ENCODE assay signal across 8 cellular contexts in genomic region chr3:53072653-53073552, GRCh38. TPM values are rescaled to one million over a fixed set of nuclear protein-coding genes. Genes with fewer than 3 reads are reported as not detected.
A peak's percentile ranks its signal among the peaks of the same experiment; 100 is the strongest.
DNase-seq lines count a peak whose midpoint lies in the region; ATAC-seq and TF ChIP-seq lines count a peak whose summit lies in the region.

No MANE protein-coding gene starts in this region.

- H3K27me3 ChIP-seq in right lobe of liver = no peaks in the 10 kb centered on the region

- no peaks in the 10 kb centered on the region for H3K9me3 ChIP-seq in right lobe of liver

- peak overlapping the region; percentile 86 for H3K4me3 Mint-ChIP-seq in dendritic cell treated with granulocyte-macrophage colony-stimulating factor and Interleukin-4, amounts not matched to agents 40 ng/mL and 50 ng/mL, for 4 days

- intact Hi-C loops in dendritic cell treated with granulocyte-macrophage colony-stimulating factor and Interleukin-4, amounts not matched to agents 40 ng/mL and 50 ng/mL, for 4 days (cut with micrococcal nuclease) = loop anchor here (1.0 to 5.0 kb wide), 2 partner anchors 221 to 331 kb away; no protein-coding TSS in a partner anchor
- intact Hi-C loops in right lobe of liver (cut with DNase I) = loop anchor here (10.0 kb wide), 2 partner anchors 208 to 218 kb away; no protein-coding TSS in a partner anchor

- no peaks in the 10 kb centered on the region for H3K36me3 ChIP-seq in right lobe of liver

- peak; percentile 90 for DNase-seq in AG20443 (ENCODE audit: low spot score)
- DNase-seq in NCI-H510A treated with DMSO at 0.1 percent for 48 hours (lab: John Stamatoyannopoulos, UW) = peak; percentile 77
- DNase-seq in activated CD4-positive, alpha-beta T cell treated with anti-CD3 and anti-CD28 coated beads for 48 hours = peak; percentile 91
- DNase-seq in right lobe of liver = peak; percentile 86 to 88 (median 87)
- DNase-seq in stimulated activated CD4-positive, alpha-beta T cell treated with anti-CD3 and anti-CD28 coated beads, Interleukin-4, amount 100 ng/mL, for 24 hours = peak; percentile 87

- peaks cover 0 to 11% (median 0%) of the 10 kb centered on the region in 4 donors for H3K4me1 ChIP-seq in right lobe of liver

- peaks cover 3% of the 10 kb centered on the region for H3K27me3 Mint-ChIP-seq in dendritic cell treated with granulocyte-macrophage colony-stimulating factor and Interleukin-4, amounts not matched to agents 40 ng/mL and 50 ng/mL, for 4 days

- peak overlapping the region in 2 of 3 donors; percentile 44 to 55 for H3K27ac ChIP-seq in right lobe of liver

- H3K4me1 Mint-ChIP-seq in dendritic cell treated with granulocyte-macrophage colony-stimulating factor and Interleukin-4, amounts not matched to agents 40 ng/mL and 50 ng/mL, for 4 days (ENCODE audit: low read depth) = peaks cover 23% of the 10 kb centered on the region

- 0% methylated on average over 4 of the region's 32 CpGs for WGBS in right lobe of liver (ENCODE audit: insufficient coverage, low coverage, low lambda C conversion rate, missing lambda C conversion rate)

- peak; percentile 92 to 97 (median 94) for TF ChIP-seq CTCF in right lobe of liver (IDR thresholded peaks at IDR 0.05)

- no peaks in the 10 kb centered on the region for H3K9me3 Mint-ChIP-seq in dendritic cell treated with granulocyte-macrophage colony-stimulating factor and Interleukin-4, amounts not matched to agents 40 ng/mL and 50 ng/mL, for 4 days

- H3K27ac Mint-ChIP-seq in dendritic cell treated with granulocyte-macrophage colony-stimulating factor and Interleukin-4, amounts not matched to agents 40 ng/mL and 50 ng/mL, for 4 days = peak overlapping the region; percentile 88

- peak overlapping the region; percentile 57 to 89 (median 82) for H3K4me3 ChIP-seq in right lobe of liver

- ATAC-seq in GM18907 (IDR thresholded peaks at IDR 0.05; ENCODE audit: unreplicated experiment) = peak; percentile 82
- ATAC-seq in HG03139 (IDR thresholded peaks at IDR 0.05; ENCODE audit: unreplicated experiment) = peak; percentile 78
- peak; percentile 92 to 93 (median 92) for ATAC-seq in right lobe of liver

- H3K36me3 Mint-ChIP-seq in dendritic cell treated with granulocyte-macrophage colony-stimulating factor and Interleukin-4, amounts not matched to agents 40 ng/mL and 50 ng/mL, for 4 days (ENCODE audit: low read depth) = peaks cover 6% of the 10 kb centered on the region

- peak; percentile 22 for TF ChIP-seq POLR2A in right lobe of liver (IDR thresholded peaks at IDR 0.05)

RNA-seq across cellular contexts. Expression of gene SFMBT1, which starts 27.0 kb away (rescaled TPM):
- total RNA-seq in right lobe of liver = 10 to 100 TPM in 4 of 6 experiments, 1 to 10 TPM in 2; 9.2 to 14.0 (median 10.7) TPM

RNA-seq across cellular contexts. Expression of gene RFT1, which starts 57.3 kb away (rescaled TPM):
- 10 to 100 TPM in 4 of 6 experiments, 1 to 10 TPM in 2; 9.3 to 12.4 (median 10.4) TPM for total RNA-seq in right lobe of liver

Comparison
In these comparisons a context has a peak if more than half of its experiments do, and no peak if none do; other contexts are left out.
1. Peak in every context shown above with its lines: DNase-seq, ATAC-seq, H3K4me3 ChIP-seq and H3K27ac ChIP-seq.